Comparison of ENCODE assay signal across 28 cellular contexts in the genomic region with DNA sequence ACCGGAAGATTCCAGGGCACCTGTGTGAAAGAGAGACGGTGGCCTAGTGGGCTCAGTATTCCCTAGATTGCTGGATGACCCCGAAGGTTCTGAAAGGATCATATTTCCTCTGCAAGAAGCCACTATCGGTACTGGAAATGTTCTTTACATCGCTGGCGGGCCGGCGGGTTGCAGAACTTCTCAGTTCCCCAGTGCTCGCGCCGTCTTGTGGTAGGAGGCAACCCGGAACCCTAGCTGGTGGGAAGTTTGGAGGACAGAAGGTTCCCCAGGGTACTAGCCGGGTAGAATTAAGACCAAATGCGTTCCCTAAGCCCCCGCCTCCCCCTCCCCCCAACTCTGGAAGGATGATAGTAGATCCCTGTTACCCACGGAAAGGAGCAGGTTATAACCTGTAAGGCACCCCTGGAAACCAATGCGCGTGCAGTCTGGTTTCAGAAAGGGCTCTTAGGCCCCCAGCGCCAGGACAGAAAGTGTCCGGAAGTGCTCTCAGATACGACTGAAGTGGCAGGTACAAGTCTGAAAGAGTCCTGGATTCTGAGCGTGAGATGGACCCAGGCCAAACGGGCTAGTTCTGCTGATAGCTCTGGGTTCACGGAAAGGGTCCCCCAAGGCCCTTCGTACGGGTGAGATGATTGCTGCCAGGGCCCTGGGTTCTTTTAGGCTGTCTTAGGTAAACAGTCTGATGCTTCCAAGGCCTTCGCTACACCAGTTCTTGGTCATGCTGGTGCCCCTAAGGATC.
"Had no signal": no experiment of that assay in that cellular context is flagged by ENCODE, and none has a peak within 500 bp of the region (broad histone marks: within the 10 kb centered on the region; RNA-seq: fewer than 3 reads in every experiment).

No MANE protein-coding gene starts in this region.

- H3K36me3 ChIP-seq: colonic mucosa, esophagus squamous epithelium, gastrocnemius medialis, lower lobe of right lung had no signal

- H3K36me3 Mint-ChIP-seq: mesothelial cell of epicardium, naive B cell had no signal

- DNase-seq: colonic mucosa; cortex of kidney; effector CD8-positive, alpha-beta T cell; effector memory CD8-positive, alpha-beta T cell; endodermal cell; erythroblast; esophagus squamous epithelium; foreskin fibroblast; foreskin melanocyte; gastrocnemius medialis; glutamatergic neuron; head of caudate nucleus; hypothalamus; immature natural killer cell; islet precursor cell; kidney; kidney glomerular epithelial cell; left colon; left ventricle myocardium superior; lower lobe of right lung; mucosa of descending colon; naive B cell had no signal

- H3K4me3 ChIP-seq: colonic mucosa, esophagus squamous epithelium, gastrocnemius medialis, hepatocyte, lower lobe of right lung, mucosa of descending colon had no signal

- H3K4me1 ChIP-seq: colonic mucosa, esophagus squamous epithelium, gastrocnemius medialis, lower lobe of right lung had no signal

- ATAC-seq: effector memory CD8-positive, alpha-beta T cell; esophagus mucosa; gastrocnemius medialis; left colon; left lobe of liver; left ventricle myocardium superior; lower lobe of right lung; mucosa of descending colon had no signal

- H3K27ac Mint-ChIP-seq: dendritic cell treated with granulocyte-macrophage colony-stimulating factor and Interleukin-4, amounts not matched to agents 40 ng/mL and 50 ng/mL, for 4 days; effector memory CD8-positive, alpha-beta T cell; endodermal cell; immature natural killer cell; mesothelial cell of epicardium had no signal

- H3K9me3 ChIP-seq: colonic mucosa, esophagus squamous epithelium, gastrocnemius medialis, lower lobe of right lung, mucosa of descending colon had no signal

- H3K27me3 ChIP-seq: colonic mucosa, esophagus squamous epithelium, gastrocnemius medialis, hepatocyte had no signal

- H3K4me1 Mint-ChIP-seq: endodermal cell, immature natural killer cell, mesothelial cell of epicardium, naive B cell had no signal

- H3K27me3 Mint-ChIP-seq: dendritic cell treated with granulocyte-macrophage colony-stimulating factor and Interleukin-4, amounts not matched to agents 40 ng/mL and 50 ng/mL, for 4 days; effector memory CD8-positive, alpha-beta T cell; naive B cell had no signal

- H3K27ac ChIP-seq: colonic mucosa, epithelial cell of prostate, esophagus squamous epithelium, gastrocnemius medialis, hepatocyte, lower lobe of right lung had no signal

- H3K4me3 Mint-ChIP-seq: dendritic cell treated with granulocyte-macrophage colony-stimulating factor and Interleukin-4, amounts not matched to agents 40 ng/mL and 50 ng/mL, for 4 days; effector memory CD8-positive, alpha-beta T cell; endodermal cell; immature natural killer cell; mesothelial cell of epicardium had no signal
